Comparison of ENCODE assay signal across 8 cellular contexts in genomic region chr13:112689498-112690241, GRCh38. TPM values are rescaled to one million over a fixed set of nuclear protein-coding genes. Genes with fewer than 3 reads are reported as not detected.
DNase-seq lines count a peak whose midpoint lies in the region; ATAC-seq and TF ChIP-seq lines count a peak whose summit lies in the region.

ATP11A (plus strand) TSS chr13:112690038; CDS start chr13:112690417, 379 bp downstream.

- ATAC-seq in HG02588 (IDR thresholded peaks at IDR 0.05; ENCODE audit: unreplicated experiment) (peak; percentile 80), upper lobe of right lung (peak; percentile 79)

- under 1% methylated on average over 46 of the region's 86 CpGs for WGBS in prostate gland

- H3K27me3 ChIP-seq in left ventricle myocardium inferior (ENCODE audit: low read depth) (no peaks in the 10 kb centered on the region), prostate gland (replicated peaks; ENCODE audit: insufficient read depth) (no peaks in the 10 kb centered on the region), upper lobe of right lung (no peaks in the 10 kb centered on the region)

- H3K27ac ChIP-seq in left ventricle myocardium inferior (replicated peaks) (peak within 1 kb of the TSS; percentile 97), prostate gland (peak within 1 kb of the TSS; percentile 85 to 87), upper lobe of right lung (peak within 1 kb of the TSS; percentile 97)

- H3K36me3 ChIP-seq in left ventricle myocardium inferior = no peaks in the 10 kb centered on the region
- no peaks in the 10 kb centered on the region for H3K36me3 ChIP-seq in prostate gland
- no peaks in the 10 kb centered on the region for H3K36me3 ChIP-seq in upper lobe of right lung

- peak; percentile 94 for DNase-seq in NCI-H1092 (lab: John Stamatoyannopoulos, UW)
- DNase-seq in T-helper 2 cell = peak; percentile 57 to 89 (median 73)
- DNase-seq in amygdala (lab: John Stamatoyannopoulos, UW) = peak in 55 of 56 donors; percentile 44 to 94 (median 82)
- DNase-seq in left ventricle myocardium inferior = peak; percentile 95
- DNase-seq in prostate gland (ENCODE audit: low spot score) = peak; percentile 87
- DNase-seq in upper lobe of right lung = peak; percentile 97

- H3K4me1 ChIP-seq in left ventricle myocardium inferior = peaks cover 58% of the 10 kb centered on the region
- H3K4me1 ChIP-seq in prostate gland (replicated peaks) = no peaks in the 10 kb centered on the region
- H3K4me1 ChIP-seq in upper lobe of right lung = peaks cover 42% of the 10 kb centered on the region

- H3K4me3 ChIP-seq in GM12875 (ENCODE audit: low read depth, low read length) = peak within 1 kb of the TSS; percentile 75
- peak within 1 kb of the TSS; percentile 99 for H3K4me3 ChIP-seq in left ventricle myocardium inferior
- peak within 1 kb of the TSS; percentile 69 to 79 for H3K4me3 ChIP-seq in prostate gland
- peak within 1 kb of the TSS; percentile 95 for H3K4me3 ChIP-seq in upper lobe of right lung

- no peak for TF ChIP-seq CTCF in GM12875 (IDR thresholded peaks at IDR 0.05; ENCODE audit: borderline replicate concordance, insufficient read depth, low read depth, low read length)
- TF ChIP-seq CTCF in left ventricle myocardium inferior (IDR thresholded peaks at IDR 0.05; ENCODE audit: borderline replicate concordance) = no peak
- peak in 1 of 4 experiments; percentile 27 for TF ChIP-seq CTCF in prostate gland (IDR thresholded peaks at IDR 0.05)
- TF ChIP-seq CTCF in upper lobe of right lung (IDR thresholded peaks at IDR 0.05) = no peak

- H3K9me3 ChIP-seq in left ventricle myocardium inferior (replicated peaks) (no peaks in the 10 kb centered on the region), prostate gland (no peaks in the 10 kb centered on the region), upper lobe of right lung (no peaks in the 10 kb centered on the region)

- intact Hi-C loops in left ventricle myocardium inferior (cut with micrococcal nuclease) = no loop called here
- intact Hi-C loops in prostate gland (cut with DNase I) = no loop called here
- intact Hi-C loops in upper lobe of right lung (cut with DNase I) = no loop called here

- TF ChIP-seq POLR2A in prostate gland (IDR thresholded peaks at IDR 0.05) = peak; percentile 94

RNA-seq across cellular contexts. Expression of gene ATP11A, which starts in this region (rescaled TPM):
- total RNA-seq in left ventricle myocardium inferior (106 TPM), prostate gland (10 to 100 TPM; 10.9 to 89.3 TPM), upper lobe of right lung (377 TPM)

Comparison
In these comparisons a context has a peak if more than half of its experiments do, and no peak if none do; other contexts are left out.
1. Peak in every context shown above with its lines: DNase-seq, ATAC-seq, H3K4me3 ChIP-seq and H3K27ac ChIP-seq.